7 cellular contexts compared by ENCODE assay signal in the genomic region with DNA sequence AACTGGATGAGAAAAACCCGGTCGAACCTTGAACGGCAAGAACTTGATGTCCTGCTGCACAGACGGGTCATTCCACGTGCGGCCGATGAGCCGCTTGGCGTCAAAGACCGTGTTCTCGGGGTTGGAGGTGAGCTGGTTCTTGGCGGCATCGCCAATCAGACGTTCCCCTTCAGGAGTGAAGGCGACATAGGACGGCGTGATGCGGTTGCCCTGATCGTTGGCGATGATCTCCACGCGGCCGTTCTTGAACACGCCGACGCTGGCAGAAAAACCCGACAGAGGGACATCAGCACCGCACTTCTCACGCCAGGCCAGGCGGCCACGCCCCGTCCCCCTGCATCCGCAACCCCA. TPM values are rescaled to one million over a fixed set of nuclear protein-coding genes. Genes with fewer than 3 reads are reported as not detected.
DNase-seq lines count a peak whose midpoint lies in the region; ATAC-seq and TF ChIP-seq lines count a peak whose summit lies in the region.

No MANE protein-coding gene starts in this region.

- BruUV-seq in Panc1 (replicated peaks; lab: Mats Ljungman, UMichigan) = no TSS peak
- BruUV-seq in mammary epithelial cell (replicated peaks; lab: Mats Ljungman, UMichigan) = no TSS peak

- POLR2A ChIA-PET in Panc1 (lab: Charles Lee) = no interaction called here

- 0% methylated on average over 10 of the region's 33 CpGs for WGBS in mammary epithelial cell (ENCODE audit: low coverage, missing lambda C conversion rate)
- under 1% methylated on average over 27 of the region's 33 CpGs for WGBS in right lobe of liver (ENCODE audit: insufficient coverage, low coverage, low lambda C conversion rate, missing lambda C conversion rate)

- no peak for TF ChIP-seq CTCF in GM12865 (IDR thresholded peaks at IDR 0.05; ENCODE audit: insufficient read depth, low read depth, low read length, missing control alignments)
- no peak for TF ChIP-seq CTCF in Panc1 (IDR thresholded peaks at IDR 0.05)
- TF ChIP-seq CTCF in mammary epithelial cell (conservative IDR thresholded peaks at IDR 0.05 in 1 of 2, IDR thresholded peaks at IDR 0.05 in 1 of 2; ENCODE audit: extremely low read depth in 1 of 2, insufficient read depth in 1 of 2, low read depth in 1 of 2, low read length in 2 of 2) = no peak
- no peak for TF ChIP-seq CTCF in right lobe of liver (IDR thresholded peaks at IDR 0.05)

- dilution Hi-C loops in mammary epithelial cell (cut with HindIII; ENCODE audit: low sequenced_read_pairs) = no loop called here

- no peak for TF ChIP-seq POLR2A in right lobe of liver (IDR thresholded peaks at IDR 0.05)

- DNase-seq in GM12865 (ENCODE audit: low read depth) = peak; percentile 61
- peak; percentile 20 for DNase-seq in HCEC 1CT
- DNase-seq in Panc1 (ENCODE audit: low read depth, low spot score) = no peak
- DNase-seq in mammary epithelial cell = peak; percentile 44
- peak in 2 of 3 donors; percentile 54 to 61 for DNase-seq in right lobe of liver
- DNase-seq in stimulated activated naive B cell treated with anti-CD40 and anti-IgM and Interleukin-4, amounts not matched to agents 10 μg/mL and 1 μg/mL and 100 μg/mL, for 72 hours = no peak
- DNase-seq in NCI-H1436 treated with DMSO at 0.1 percent for 48 hours (lab: John Stamatoyannopoulos, UW) = no peak

- H3K4me1 Mint-ChIP-seq in stimulated activated naive B cell treated with anti-CD40 and anti-IgM and Interleukin-4, amounts not matched to agents 10 μg/mL and 1 μg/mL and 100 μg/mL, for 72 hours = peaks cover 23 to 48% of the 10 kb centered on the region in 2 donors

- H3K27me3 Mint-ChIP-seq in stimulated activated naive B cell treated with anti-CD40 and anti-IgM and Interleukin-4, amounts not matched to agents 10 μg/mL and 1 μg/mL and 100 μg/mL, for 72 hours = no peaks in the 10 kb centered on the region

- peak overlapping the region; percentile 97 for H3K27ac Mint-ChIP-seq in stimulated activated naive B cell treated with anti-CD40 and anti-IgM and Interleukin-4, amounts not matched to agents 10 μg/mL and 1 μg/mL and 100 μg/mL, for 72 hours

- H3K27me3 ChIP-seq in Panc1 (ENCODE audit: control insufficient read depth, insufficient read depth, low read length) = no peaks in the 10 kb centered on the region
- no peaks in the 10 kb centered on the region for H3K27me3 ChIP-seq in mammary epithelial cell (ENCODE audit: insufficient read depth, low read length)
- no peaks in the 10 kb centered on the region for H3K27me3 ChIP-seq in right lobe of liver

- ATAC-seq in Panc1 = peak; percentile 14; the same call in 1 of the 2 replicates
- ATAC-seq in right lobe of liver = peak; percentile 4 to 22 (median 6)
- peak; percentile 10 to 12 for ATAC-seq in stimulated activated naive B cell treated with anti-CD40 and anti-IgM and Interleukin-4, amounts not matched to agents 10 μg/mL and 1 μg/mL and 100 μg/mL, for 72 hours (replicated peaks)

- peaks cover 42% of the 10 kb centered on the region for H3K4me1 ChIP-seq in Panc1 (ENCODE audit: control insufficient read depth, insufficient read depth, low read length)
- peaks cover 35% of the 10 kb centered on the region for H3K4me1 ChIP-seq in mammary epithelial cell (ENCODE audit: insufficient read depth, low read length)
- H3K4me1 ChIP-seq in right lobe of liver = peaks cover 0 to 46% (median 13%) of the 10 kb centered on the region in 4 donors

- CTCF ChIA-PET in Panc1 (lab: Charles Lee) = no interaction called here
- CTCF ChIA-PET in mammary epithelial cell (lab: Charles Lee; ENCODE audit: low non-redundant PET) = no interaction called here

- H3K9me3 ChIP-seq in Panc1 (ENCODE audit: control insufficient read depth, insufficient read depth, low read depth, low read length) = no peaks in the 10 kb centered on the region
- H3K9me3 ChIP-seq in mammary epithelial cell (replicated peaks; ENCODE audit: insufficient read depth, low read length) = no peaks in the 10 kb centered on the region
- no peaks in the 10 kb centered on the region for H3K9me3 ChIP-seq in right lobe of liver

- intact Hi-C loops in Panc1 (cut with micrococcal nuclease; ENCODE audit: unreplicated experiment) (no loop called here), mammary epithelial cell (cut with micrococcal nuclease) (loop anchor here (5.0 kb wide), 2 partner anchors 87 to 828 kb away; no protein-coding TSS in a partner anchor), right lobe of liver (cut with DNase I) (no loop called here)

- peak overlapping the region; percentile 90 to 97 for H3K4me3 Mint-ChIP-seq in stimulated activated naive B cell treated with anti-CD40 and anti-IgM and Interleukin-4, amounts not matched to agents 10 μg/mL and 1 μg/mL and 100 μg/mL, for 72 hours

- H3K9ac ChIP-seq in mammary epithelial cell (ENCODE audit: insufficient read depth, low read length) = peak overlapping the region; percentile 88

- H3K79me2 ChIP-seq in mammary epithelial cell (ENCODE audit: insufficient read depth, low read length) = peaks cover 62% of the 10 kb centered on the region

- H3K4me3 ChIP-seq in GM12865 (ENCODE audit: low read depth, low read length) (peak overlapping the region; percentile 91), Panc1 (ENCODE audit: low read depth in 2 of 2, low read length in 2 of 2) (peak overlapping the region; percentile 89 to 95), mammary epithelial cell (replicated peaks in 1 of 3; ENCODE audit: insufficient read depth in 1 of 3, low read depth in 2 of 3, low read length in 3 of 3) (peak overlapping the region; percentile 89 to 100 (median 96)), right lobe of liver (peak overlapping the region; percentile 87 to 99 (median 95))

- H3K36me3 ChIP-seq in Panc1 (ENCODE audit: control insufficient read depth, insufficient read depth, low read length) (peaks cover 34% of the 10 kb centered on the region), mammary epithelial cell (ENCODE audit: insufficient read depth, low read length) (peaks cover 32% of the 10 kb centered on the region), right lobe of liver (peaks cover 19 to 47% (median 37%) of the 10 kb centered on the region in 4 donors)

- peaks cover 18% of the 10 kb centered on the region for H4K20me1 ChIP-seq in mammary epithelial cell (ENCODE audit: insufficient read depth, low read length)

- H3K9me3 Mint-ChIP-seq in stimulated activated naive B cell treated with anti-CD40 and anti-IgM and Interleukin-4, amounts not matched to agents 10 μg/mL and 1 μg/mL and 100 μg/mL, for 72 hours = no peaks in the 10 kb centered on the region

- peak overlapping the region; percentile 9 for H2AFZ ChIP-seq in mammary epithelial cell (ENCODE audit: low read depth, low read length)

- H3K36me3 Mint-ChIP-seq in stimulated activated naive B cell treated with anti-CD40 and anti-IgM and Interleukin-4, amounts not matched to agents 10 μg/mL and 1 μg/mL and 100 μg/mL, for 72 hours = peaks cover 35 to 39% of the 10 kb centered on the region in 2 donors

- H3K4me2 ChIP-seq in mammary epithelial cell (ENCODE audit: insufficient read depth, low read depth, low read length) = peak overlapping the region; percentile 82

- in situ Hi-C loops in Panc1 (cut with HindIII; ENCODE audit: low pct_unique_long_range_greater_than_20kb, low sequenced_read_pairs) = no loop called here
- in situ Hi-C loops in mammary epithelial cell (cut with MboI; ENCODE audit: low sequenced_read_pairs in 2 of 2) = no loop called here

- peak overlapping the region; percentile 89 for H3K27ac ChIP-seq in Panc1 (ENCODE audit: low read length)
- H3K27ac ChIP-seq in mammary epithelial cell (ENCODE audit: insufficient read depth, low read depth, low read length) = peak overlapping the region; percentile 74
- peak overlapping the region; percentile 87 to 94 (median 89) for H3K27ac ChIP-seq in right lobe of liver

RNA-seq across cellular contexts. Expression of a gene that starts 0.5 kb away (rescaled TPM):
- 281 TPM for total RNA-seq in Panc1 (2021; ENCODE audit: unreplicated experiment)
- 225 TPM for polyA plus RNA-seq in Panc1 (2012; ENCODE audit: insufficient read length)
- 100 to 1,000 TPM; 126 to 485 TPM for total RNA-seq in mammary epithelial cell
- polyA plus RNA-seq in mammary epithelial cell = 237 TPM
- polyA minus RNA-seq in mammary epithelial cell = 229 TPM
- total RNA-seq in right lobe of liver = 100 to 1,000 TPM; 240 to 359 (median 259) TPM

RNA-seq across cellular contexts. Expression of a gene that starts 21.0 kb away (rescaled TPM):
- total RNA-seq in Panc1 (2021; ENCODE audit: unreplicated experiment) = 48.6 TPM
- 21.5 TPM for polyA plus RNA-seq in Panc1 (2012; ENCODE audit: insufficient read length)
- 10 to 100 TPM; 58.1 to 73.7 TPM for total RNA-seq in mammary epithelial cell
- polyA plus RNA-seq in mammary epithelial cell = 21.2 TPM
- 40.2 TPM for polyA minus RNA-seq in mammary epithelial cell
- total RNA-seq in right lobe of liver = 10 to 100 TPM; 15.7 to 24.1 (median 21.1) TPM

RNA-seq across cellular contexts. Expression of a gene that starts 40.3 kb away (rescaled TPM):
- total RNA-seq in Panc1 (2021; ENCODE audit: unreplicated experiment) = 33.9 TPM
- polyA plus RNA-seq in Panc1 (2012; ENCODE audit: insufficient read length) = 32.0 TPM
- 10 to 100 TPM; 21.7 to 25.8 TPM for total RNA-seq in mammary epithelial cell
- 30.6 TPM for polyA plus RNA-seq in mammary epithelial cell
- 3.8 TPM for polyA minus RNA-seq in mammary epithelial cell
- 10 to 100 TPM in 5 of 6 experiments, 1 to 10 TPM in 1; 9.4 to 27.4 (median 21.5) TPM for total RNA-seq in right lobe of liver

RNA-seq across cellular contexts. Expression of a gene that starts 51.0 kb away (rescaled TPM):
- 27.3 TPM for total RNA-seq in Panc1 (2021; ENCODE audit: unreplicated experiment)
- 19.0 TPM for polyA plus RNA-seq in Panc1 (2012; ENCODE audit: insufficient read length)
- total RNA-seq in mammary epithelial cell = 10 to 100 TPM; 30.0 to 32.5 TPM
- 17.3 TPM for polyA plus RNA-seq in mammary epithelial cell
- 25.6 TPM for polyA minus RNA-seq in mammary epithelial cell
- total RNA-seq in right lobe of liver = 10 to 100 TPM; 11.8 to 18.6 (median 15.3) TPM

Comparison
In these comparisons a context has a peak if more than half of its experiments do, and no peak if none do; other contexts are left out.
1. DNase-seq: peak in GM12865 (single experiment), HCEC 1CT (single experiment), mammary epithelial cell (single experiment) and right lobe of liver (2 of 3); none in Panc1 (single experiment), stimulated activated naive B cell treated with anti-CD40 and anti-IgM and Interleukin-4, amounts not matched to agents 10 μg/mL and 1 μg/mL and 100 μg/mL, for 72 hours (single experiment) and NCI-H1436 treated with DMSO at 0.1 percent for 48 hours (single experiment).
2. Peak in every context shown above with its lines, with median percentiles within 50 percentile points of each other: H3K4me3 ChIP-seq, ATAC-seq and H3K27ac ChIP-seq.